ENCODE assay signal across 1 cellular context in genomic region chr6:154565331-154565730, GRCh38.
TF ChIP-seq lines count a peak whose summit lies in the region.

No MANE protein-coding gene starts in this region.

TF ChIP-seq in H1, 55 proteins besides CTCF, POLR2A, EP300 and RAD21:
- TF ChIP-seq TBP (IDR thresholded peaks at IDR 0.05; ENCODE audit: low read depth, low read length) (no peak), GTF2F1 (IDR thresholded peaks at IDR 0.05; ENCODE audit: borderline replicate concordance, low read depth, low read length) (no peak), ASH2L (IDR thresholded peaks at IDR 0.05; ENCODE audit: low read length) (no peak), KDM1A (IDR thresholded peaks at IDR 0.05; ENCODE audit: borderline replicate concordance, low read length) (no peak)
- TF ChIP-seq, protein P1, sequence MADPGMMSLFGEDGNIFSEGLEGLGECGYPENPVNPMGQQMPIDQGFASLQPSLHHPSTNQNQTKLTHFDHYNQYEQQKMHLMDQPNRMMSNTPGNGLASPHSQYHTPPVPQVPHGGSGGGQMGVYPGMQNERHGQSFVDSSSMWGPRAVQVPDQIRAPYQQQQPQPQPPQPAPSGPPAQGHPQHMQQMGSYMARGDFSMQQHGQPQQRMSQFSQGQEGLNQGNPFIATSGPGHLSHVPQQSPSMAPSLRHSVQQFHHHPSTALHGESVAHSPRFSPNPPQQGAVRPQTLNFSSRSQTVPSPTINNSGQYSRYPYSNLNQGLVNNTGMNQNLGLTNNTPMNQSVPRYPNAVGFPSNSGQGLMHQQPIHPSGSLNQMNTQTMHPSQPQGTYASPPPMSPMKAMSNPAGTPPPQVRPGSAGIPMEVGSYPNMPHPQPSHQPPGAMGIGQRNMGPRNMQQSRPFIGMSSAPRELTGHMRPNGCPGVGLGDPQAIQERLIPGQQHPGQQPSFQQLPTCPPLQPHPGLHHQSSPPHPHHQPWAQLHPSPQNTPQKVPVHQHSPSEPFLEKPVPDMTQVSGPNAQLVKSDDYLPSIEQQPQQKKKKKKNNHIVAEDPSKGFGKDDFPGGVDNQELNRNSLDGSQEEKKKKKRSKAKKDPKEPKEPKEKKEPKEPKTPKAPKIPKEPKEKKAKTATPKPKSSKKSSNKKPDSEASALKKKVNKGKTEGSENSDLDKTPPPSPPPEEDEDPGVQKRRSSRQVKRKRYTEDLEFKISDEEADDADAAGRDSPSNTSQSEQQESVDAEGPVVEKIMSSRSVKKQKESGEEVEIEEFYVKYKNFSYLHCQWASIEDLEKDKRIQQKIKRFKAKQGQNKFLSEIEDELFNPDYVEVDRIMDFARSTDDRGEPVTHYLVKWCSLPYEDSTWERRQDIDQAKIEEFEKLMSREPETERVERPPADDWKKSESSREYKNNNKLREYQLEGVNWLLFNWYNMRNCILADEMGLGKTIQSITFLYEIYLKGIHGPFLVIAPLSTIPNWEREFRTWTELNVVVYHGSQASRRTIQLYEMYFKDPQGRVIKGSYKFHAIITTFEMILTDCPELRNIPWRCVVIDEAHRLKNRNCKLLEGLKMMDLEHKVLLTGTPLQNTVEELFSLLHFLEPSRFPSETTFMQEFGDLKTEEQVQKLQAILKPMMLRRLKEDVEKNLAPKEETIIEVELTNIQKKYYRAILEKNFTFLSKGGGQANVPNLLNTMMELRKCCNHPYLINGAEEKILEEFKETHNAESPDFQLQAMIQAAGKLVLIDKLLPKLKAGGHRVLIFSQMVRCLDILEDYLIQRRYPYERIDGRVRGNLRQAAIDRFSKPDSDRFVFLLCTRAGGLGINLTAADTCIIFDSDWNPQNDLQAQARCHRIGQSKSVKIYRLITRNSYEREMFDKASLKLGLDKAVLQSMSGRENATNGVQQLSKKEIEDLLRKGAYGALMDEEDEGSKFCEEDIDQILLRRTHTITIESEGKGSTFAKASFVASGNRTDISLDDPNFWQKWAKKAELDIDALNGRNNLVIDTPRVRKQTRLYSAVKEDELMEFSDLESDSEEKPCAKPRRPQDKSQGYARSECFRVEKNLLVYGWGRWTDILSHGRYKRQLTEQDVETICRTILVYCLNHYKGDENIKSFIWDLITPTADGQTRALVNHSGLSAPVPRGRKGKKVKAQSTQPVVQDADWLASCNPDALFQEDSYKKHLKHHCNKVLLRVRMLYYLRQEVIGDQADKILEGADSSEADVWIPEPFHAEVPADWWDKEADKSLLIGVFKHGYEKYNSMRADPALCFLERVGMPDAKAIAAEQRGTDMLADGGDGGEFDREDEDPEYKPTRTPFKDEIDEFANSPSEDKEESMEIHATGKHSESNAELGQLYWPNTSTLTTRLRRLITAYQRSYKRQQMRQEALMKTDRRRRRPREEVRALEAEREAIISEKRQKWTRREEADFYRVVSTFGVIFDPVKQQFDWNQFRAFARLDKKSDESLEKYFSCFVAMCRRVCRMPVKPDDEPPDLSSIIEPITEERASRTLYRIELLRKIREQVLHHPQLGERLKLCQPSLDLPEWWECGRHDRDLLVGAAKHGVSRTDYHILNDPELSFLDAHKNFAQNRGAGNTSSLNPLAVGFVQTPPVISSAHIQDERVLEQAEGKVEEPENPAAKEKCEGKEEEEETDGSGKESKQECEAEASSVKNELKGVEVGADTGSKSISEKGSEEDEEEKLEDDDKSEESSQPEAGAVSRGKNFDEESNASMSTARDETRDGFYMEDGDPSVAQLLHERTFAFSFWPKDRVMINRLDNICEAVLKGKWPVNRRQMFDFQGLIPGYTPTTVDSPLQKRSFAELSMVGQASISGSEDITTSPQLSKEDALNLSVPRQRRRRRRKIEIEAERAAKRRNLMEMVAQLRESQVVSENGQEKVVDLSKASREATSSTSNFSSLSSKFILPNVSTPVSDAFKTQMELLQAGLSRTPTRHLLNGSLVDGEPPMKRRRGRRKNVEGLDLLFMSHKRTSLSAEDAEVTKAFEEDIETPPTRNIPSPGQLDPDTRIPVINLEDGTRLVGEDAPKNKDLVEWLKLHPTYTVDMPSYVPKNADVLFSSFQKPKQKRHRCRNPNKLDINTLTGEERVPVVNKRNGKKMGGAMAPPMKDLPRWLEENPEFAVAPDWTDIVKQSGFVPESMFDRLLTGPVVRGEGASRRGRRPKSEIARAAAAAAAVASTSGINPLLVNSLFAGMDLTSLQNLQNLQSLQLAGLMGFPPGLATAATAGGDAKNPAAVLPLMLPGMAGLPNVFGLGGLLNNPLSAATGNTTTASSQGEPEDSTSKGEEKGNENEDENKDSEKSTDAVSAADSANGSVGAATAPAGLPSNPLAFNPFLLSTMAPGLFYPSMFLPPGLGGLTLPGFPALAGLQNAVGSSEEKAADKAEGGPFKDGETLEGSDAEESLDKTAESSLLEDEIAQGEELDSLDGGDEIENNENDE (IDR thresholded peaks at IDR 0.05; ENCODE audit: insufficient replicate concordance, low read length), result no peak
